Comparison of ENCODE assay signal across 29 cellular contexts in genomic region chr1:170017478-170017877, GRCh38.
"Had no signal": no experiment of that assay in that cellular context is flagged by ENCODE, and none has a peak within 500 bp of the region (broad histone marks: within the 10 kb centered on the region; RNA-seq: fewer than 3 reads in every experiment).

No MANE protein-coding gene starts in this region.

- H3K4me2 ChIP-seq: neural progenitor cell, smooth muscle cell had no signal

- H3K27me3 ChIP-seq: neural progenitor cell, neutrophil, ovary, spleen, suprapubic skin, testis, tibial artery, transverse colon, upper lobe of right lung, uterus had no signal

- H3K36me3 ChIP-seq: neural progenitor cell, ovary, uterus had no signal

- H3K4me1 ChIP-seq: neural progenitor cell, parathyroid adenoma, psoas muscle, spleen, suprapubic skin, testis, tibial artery, upper lobe of right lung, uterus had no signal

- H3K4me3 ChIP-seq: neural progenitor cell, ovary, psoas muscle, skin epidermis, smooth muscle cell, spleen, suprapubic skin, testis, tibial artery, transverse colon, upper lobe of right lung, uterus had no signal

- H3K27ac ChIP-seq: neural progenitor cell, neutrophil, ovary, parathyroid adenoma, psoas muscle, skin epidermis, spleen, suprapubic skin, testis, tibial artery, transverse colon, upper lobe of right lung, uterus had no signal

- DNase-seq: naive thymus-derived CD4-positive, alpha-beta T cell; natural killer cell; nucleus accumbens; ovary; psoas muscle; right cardiac atrium; stimulated activated CD4-positive, alpha-beta T cell treated with anti-CD3 and anti-CD28 coated beads, Interleukin-12 subunit alpha, Interleukin-12 subunit beta, amount 100 ng/mL, for 4 hours; stimulated activated CD4-positive, alpha-beta T cell treated with anti-CD3 and anti-CD28 coated beads, Interleukin-1b, Interleukin-23, amount 100 ng/mL, for 48 hours; stimulated activated CD4-positive, alpha-beta T cell treated with anti-CD3 and anti-CD28 coated beads, Interleukin-4, amount 100 ng/mL, for 1 hour; stimulated activated CD4-positive, alpha-beta T cell treated with anti-CD3 and anti-CD28 coated beads, Interleukin-4, amount 100 ng/mL, for 4 hours; stimulated activated CD8-positive, alpha-beta memory T cell treated with anti-CD3 and anti-CD28 coated beads, Interleukin-4, amount 100 ng/mL, for 48 hours; stimulated activated naive CD4-positive, alpha-beta T cell; stimulated activated naive CD8-positive, alpha-beta T cell treated with anti-CD3 and anti-CD28 coated beads, Interleukin-15, amount 100 ng/mL, for 72 hours; stimulated activated naive CD8-positive, alpha-beta T cell treated with anti-CD3 and anti-CD28 coated beads, Interleukin-15, Interleukin-2, amounts not matched to agents 100 U/mL and 50 U/mL, for 24 hours; substantia nigra; testis; tibial artery; transverse colon; upper lobe of right lung; uterus had no signal

- H3K9ac ChIP-seq: neural progenitor cell, parathyroid adenoma had no signal

- ATAC-seq: naive thymus-derived CD4-positive, alpha-beta T cell; natural killer cell; psoas muscle; right cardiac atrium; sciatic nerve; stimulated activated memory B cell treated with anti-CD40 and anti-IgM and Interleukin-4, amounts not matched to agents 10 μg/mL and 1 μg/mL and 100 μg/mL, for 72 hours; stimulated activated naive CD8-positive, alpha-beta T cell treated with anti-CD3 and anti-CD28 coated beads, Interleukin-15, amount 100 ng/mL, for 72 hours; stimulated activated naive CD8-positive, alpha-beta T cell treated with anti-CD3 and anti-CD28 coated beads, Interleukin-15, Interleukin-2, amounts not matched to agents 100 U/mL and 50 U/mL, for 24 hours; upper lobe of right lung had no signal

- H3K79me2 ChIP-seq: parathyroid adenoma had no signal

- H3K9me3 ChIP-seq: neutrophil, ovary, suprapubic skin, testis, uterus had no signal

- H2AFZ ChIP-seq: neural progenitor cell, parathyroid adenoma had no signal
